13 cellular contexts compared by ENCODE assay signal in genomic region chr9:112489039-112489546, GRCh38. TPM values are rescaled to one million over a fixed set of nuclear protein-coding genes. Genes with fewer than 3 reads are reported as not detected.
DNase-seq lines count a peak whose midpoint lies in the region; ATAC-seq lines count a peak whose summit lies in the region.
"Had no signal": no experiment of that assay in that cellular context is flagged by ENCODE, and none has a peak within 500 bp of the region (broad histone marks: within the 10 kb centered on the region; RNA-seq: fewer than 3 reads in every experiment).

No MANE protein-coding gene starts in this region.

- peak overlapping the region; percentile 94 for H3K4me3 ChIP-seq in ectodermal cell (ENCODE audit: insufficient read depth, low read depth, low read length)
- peak overlapping the region; percentile 59 for H3K4me3 ChIP-seq in neuron (ENCODE audit: low read length)
- H3K4me3 ChIP-seq: suprapubic skin had no signal

- DNase-seq in NCI-H1436 (lab: John Stamatoyannopoulos, UW) (peak; percentile 4), NCI-H1436 treated with DMSO at 0.1 percent for 48 hours (lab: John Stamatoyannopoulos, UW) (no peak), NCI-H748 treated with DMSO at 0.1 percent for 48 hours (lab: John Stamatoyannopoulos, UW) (peak; percentile 27)
- DNase-seq: activated CD8-positive, alpha-beta T cell treated with anti-CD3 and anti-CD28 coated beads for 36 hours; activated naive CD8-positive, alpha-beta T cell treated with anti-CD3 and anti-CD28 coated beads, Interleukin-2, amount 10 ng/mL, durations not matched to agents 7 days and 5 days; NCI-H2081 treated with DMSO at 0.1 percent for 48 hours; stimulated activated CD4-positive, alpha-beta T cell treated with anti-CD3 and anti-CD28 coated beads, Interleukin-2, amount 100 ng/mL, for 48 hours had no signal

- ATAC-seq in HG03196 (IDR thresholded peaks at IDR 0.05; ENCODE audit: unreplicated experiment): no peak
- no peak for ATAC-seq in GM19035 (IDR thresholded peaks at IDR 0.05; ENCODE audit: unreplicated experiment)
- no peak for ATAC-seq in GM19351 (IDR thresholded peaks at IDR 0.05; ENCODE audit: unreplicated experiment)
- ATAC-seq: activated CD8-positive, alpha-beta T cell treated with anti-CD3 and anti-CD28 coated beads for 36 hours had no signal

- peaks cover 21% of the 10 kb centered on the region for H3K36me3 ChIP-seq in ectodermal cell (ENCODE audit: control insufficient read depth, insufficient read depth, low read length)
- peaks cover 26% of the 10 kb centered on the region for H3K36me3 ChIP-seq in neuron (ENCODE audit: insufficient read depth, low read length)

- WGBS in ectodermal cell, 2 experiments: 18 to 33% methylated on average over 4 to 5 of the region's 5 CpGs

- H3K27me3 ChIP-seq in ectodermal cell (ENCODE audit: control insufficient read depth, insufficient read depth, low read length, poor library complexity, severe bottlenecking) (no peaks in the 10 kb centered on the region), neuron (ENCODE audit: insufficient read depth, low read length) (no peaks in the 10 kb centered on the region)
- H3K27me3 ChIP-seq: suprapubic skin had no signal

- no peak overlapping the region for H2AFZ ChIP-seq in neuron (ENCODE audit: low read depth, low read length)

- peak overlapping the region; percentile 22 for H3K27ac ChIP-seq in ectodermal cell (ENCODE audit: insufficient read depth, low read depth, low read length, poor library complexity, severe bottlenecking)
- H3K27ac ChIP-seq: suprapubic skin had no signal

- peaks cover 13% of the 10 kb centered on the region for H3K4me1 ChIP-seq in ectodermal cell (ENCODE audit: control insufficient read depth, insufficient read depth, low read length)
- H3K4me1 ChIP-seq in neuron (ENCODE audit: insufficient read depth, low read length): peaks cover 34% of the 10 kb centered on the region

- H3K9me3 ChIP-seq in ectodermal cell (ENCODE audit: control insufficient read depth, low read length) (peaks cover 6% of the 10 kb centered on the region), neuron (ENCODE audit: low read length) (peaks cover 2% of the 10 kb centered on the region)
- H3K9me3 ChIP-seq: suprapubic skin had no signal

RNA-seq across cellular contexts. Expression of gene KIAA1958, which starts 2.5 kb away (rescaled TPM):
- polyA plus RNA-seq in ectodermal cell (2013, experiment 1 of 4): 37.7 TPM
- polyA plus RNA-seq in ectodermal cell (2013, experiment 2 of 4): 40.1 TPM
- polyA plus RNA-seq in ectodermal cell (2013, experiment 3 of 4): 35.9 TPM
- polyA plus RNA-seq in ectodermal cell (2013, experiment 4 of 4): 46.0 TPM
